24 cellular contexts compared by ENCODE assay signal in genomic region chr12:7072024-7072423, GRCh38. TPM values are rescaled to one million over a fixed set of nuclear protein-coding genes. Genes with fewer than 3 reads are reported as not detected.
DNase-seq lines count a peak whose midpoint lies in the region; ATAC-seq, FAIRE-seq and TF ChIP-seq lines count a peak whose summit lies in the region.
"Had no signal": no experiment of that assay in that cellular context is flagged by ENCODE, and none has a peak within 500 bp of the region (broad histone marks: within the 10 kb centered on the region; RNA-seq: fewer than 3 reads in every experiment).

No MANE protein-coding gene starts in this region.

- H3K9ac ChIP-seq in HepG2 (ENCODE audit: insufficient read depth, low read depth, low read length), result no peak overlapping the region
- H3K9ac ChIP-seq: BLaER1 treated with 17β-estradiol and CSF1 and Interleukin-3, amounts not matched to agents 10 nM and 100 nM; GM23248 had no signal

- no peaks in the 10 kb centered on the region for H3K9me3 ChIP-seq in HepG2 (ENCODE audit: low read length)
- H3K9me3 ChIP-seq in osteoblast (ENCODE audit: low read depth, low read length), result no peaks in the 10 kb centered on the region
- H3K9me3 ChIP-seq: A549; BE2C; BLaER1 treated with 17β-estradiol and CSF1 and Interleukin-3, amounts not matched to agents 10 nM and 100 nM had no signal

- whole genome bisulfite sequencing in HepG2 (ENCODE audit: low lambda C conversion rate), result 33% methylated on average over 6 of the region's 6 CpGs

- H3K36me3 ChIP-seq in HepG2 (replicated peaks in 1 of 2; ENCODE audit: control insufficient read depth in 1 of 2, insufficient read depth in 2 of 2, low read length in 2 of 2) (no peaks in the 10 kb centered on the region), osteoblast (ENCODE audit: insufficient read depth, low read length) (peaks cover 2% of the 10 kb centered on the region)
- H3K36me3 ChIP-seq: BE2C; BLaER1 treated with 17β-estradiol and CSF1 and Interleukin-3, amounts not matched to agents 10 nM and 100 nM had no signal

- TF ChIP-seq EP300 in HepG2 (IDR thresholded peaks at IDR 0.05; ENCODE audit: low read depth in 2 of 2, low read length in 2 of 2) (peak in 1 of 2 experiments; percentile 50; a peak in 1 of 4 replicates), HepG2 (CRISPR knock-in tag; IDR thresholded peaks at IDR 0.05; ENCODE audit: borderline replicate concordance) (no peak)

- POLR2A ChIA-PET in HepG2 (lab: Yijun Ruan, JAX), result no interaction called here

- peak; percentile 5 for DNase-seq in D341Med (ENCODE audit: low spot score)
- DNase-seq in HuH-7.5 (ENCODE audit: low spot score), result peak; percentile 43
- DNase-seq in HepG2 (ENCODE audit: low spot score), result peak; percentile 56
- peak; percentile 14 for DNase-seq in osteoblast (ENCODE audit: insufficient read length, low spot score, missing footprints)
- no peak for DNase-seq in OCI-M1 (lab: John Stamatoyannopoulos, UW)
- DNase-seq in activated T-cell treated with anti-CD3 and anti-CD28 coated beads, Interleukin-2, amount 50 U/mL, for 24 hours, result no peak
- no peak for DNase-seq in mesenteric fat pad (ENCODE audit: low spot score)
- DNase-seq: 8988T; ACHN; AML-193; BE2C; CD4-positive, alpha-beta T cell; CD8-positive, alpha-beta memory T cell; DND-41; GM23248; H9 had no signal

- H2AFZ ChIP-seq in HepG2 (ENCODE audit: low read length), result no peak overlapping the region
- no peak overlapping the region for H2AFZ ChIP-seq in osteoblast (ENCODE audit: low read length)
- H2AFZ ChIP-seq: GM23248 had no signal

- no peak for TF ChIP-seq RAD21 in HepG2 (CRISPR knock-in tag; IDR thresholded peaks at IDR 0.05)

- TF ChIP-seq CTCF in HepG2 (CRISPR knock-in tag; IDR thresholded peaks at IDR 0.05), result no peak
- no peak for TF ChIP-seq CTCF in osteoblast (IDR thresholded peaks at IDR 0.05; ENCODE audit: extremely low read depth, low read depth, low read length)

- H4K20me1 ChIP-seq in HepG2 (ENCODE audit: insufficient read depth, low read length) (no peaks in the 10 kb centered on the region), osteoblast (ENCODE audit: insufficient read depth, low read length) (no peaks in the 10 kb centered on the region)
- H4K20me1 ChIP-seq: BLaER1 treated with 17β-estradiol and CSF1 and Interleukin-3, amounts not matched to agents 10 nM and 100 nM had no signal

- peak; percentile 64 for ATAC-seq in HepG2
- ATAC-seq: A549, HCT116 had no signal

- peak; percentile 64 for FAIRE-seq in HepG2 (lab: Jason Lieb, UNC)
- FAIRE-seq: A549, G401.6, GM12892, GM19239, H1 had no signal

- intact Hi-C loops in HepG2 (cut with micrococcal nuclease; ENCODE audit: unreplicated experiment), result no loop called here

- in situ Hi-C loops in HepG2 (cut with HindIII; ENCODE audit: extremely low pct_ligation_motif_present, low pct_unique_long_range_greater_than_20kb), result no loop called here

- no TSS peak for BruUV-seq in HepG2 (replicated peaks; lab: Mats Ljungman, UMichigan)

- no peaks in the 10 kb centered on the region for H3K4me1 Mint-ChIP-seq in activated T-cell treated with anti-CD3 and anti-CD28 coated beads, Interleukin-2, amount 50 U/mL, for 24 hours (ENCODE audit: low read depth)
- H3K4me1 Mint-ChIP-seq: CD14-positive monocyte had no signal

- H3K27ac Mint-ChIP-seq in activated T-cell treated with anti-CD3 and anti-CD28 coated beads, Interleukin-2, amount 50 U/mL, for 24 hours, result no peak overlapping the region
- H3K27ac Mint-ChIP-seq: CD14-positive monocyte; CD4-positive, alpha-beta T cell; H9 had no signal

- H3K9me3 Mint-ChIP-seq in activated T-cell treated with anti-CD3 and anti-CD28 coated beads, Interleukin-2, amount 50 U/mL, for 24 hours, result no peaks in the 10 kb centered on the region
- H3K9me3 Mint-ChIP-seq: CD4-positive, alpha-beta T cell; CD8-positive, alpha-beta memory T cell; H9 had no signal

- peaks cover 18% of the 10 kb centered on the region for H3K4me1 ChIP-seq in HepG2 (ENCODE audit: insufficient read depth, low read length)
- H3K4me1 ChIP-seq in osteoblast (ENCODE audit: insufficient read depth, low read length), result peaks cover 19% of the 10 kb centered on the region
- H3K4me1 ChIP-seq: A549, BE2C had no signal

- H3K27ac ChIP-seq in HepG2 (ENCODE audit: extremely low read length, insufficient read depth, low read length) (peak overlapping the region; percentile 21), osteoblast (ENCODE audit: low read depth, low read length) (no peak overlapping the region)
- H3K27ac ChIP-seq: BLaER1 treated with 17β-estradiol and CSF1 and Interleukin-3, amounts not matched to agents 10 nM and 100 nM; GM23248 had no signal

- H3K4me3 ChIP-seq in HepG2 (replicated peaks in 1 of 3; ENCODE audit: insufficient read depth in 1 of 3, low read depth in 2 of 3, low read length in 3 of 3), result no peak overlapping the region
- no peak overlapping the region for H3K4me3 ChIP-seq in osteoblast (ENCODE audit: insufficient read depth, low read length)
- H3K4me3 ChIP-seq: A549; BLaER1 treated with 17β-estradiol and CSF1 and Interleukin-3, amounts not matched to agents 10 nM and 100 nM; GM23248 had no signal

- CTCF ChIA-PET in HepG2 (lab: Yijun Ruan, JAX; ENCODE audit: low intra/inter-chr PET ratio, low total read pairs), result no interaction called here

- H3K27me3 ChIP-seq in HepG2 (ENCODE audit: control insufficient read depth in 1 of 2, insufficient read depth in 2 of 2, low read length in 2 of 2) (no peaks in the 10 kb centered on the region), osteoblast (ENCODE audit: insufficient read depth, low read length) (no peaks in the 10 kb centered on the region)
- H3K27me3 ChIP-seq: BLaER1 treated with 17β-estradiol and CSF1 and Interleukin-3, amounts not matched to agents 10 nM and 100 nM had no signal

- H3K79me2 ChIP-seq in HepG2 (ENCODE audit: insufficient read depth, low read length), result no peaks in the 10 kb centered on the region
- H3K79me2 ChIP-seq in osteoblast (ENCODE audit: insufficient read depth, low read length), result no peaks in the 10 kb centered on the region

- H3K36me3 Mint-ChIP-seq in activated T-cell treated with anti-CD3 and anti-CD28 coated beads, Interleukin-2, amount 50 U/mL, for 24 hours (ENCODE audit: low read depth), result no peaks in the 10 kb centered on the region
- H3K36me3 Mint-ChIP-seq: CD14-positive monocyte; CD8-positive, alpha-beta memory T cell had no signal

- peaks cover 3% of the 10 kb centered on the region for H3K27me3 Mint-ChIP-seq in activated T-cell treated with anti-CD3 and anti-CD28 coated beads, Interleukin-2, amount 50 U/mL, for 24 hours

- no peak overlapping the region for H3K4me3 Mint-ChIP-seq in activated T-cell treated with anti-CD3 and anti-CD28 coated beads, Interleukin-2, amount 50 U/mL, for 24 hours
- H3K4me3 Mint-ChIP-seq: CD14-positive monocyte; CD4-positive, alpha-beta T cell; CD8-positive, alpha-beta memory T cell; H9 had no signal

- H3K4me2 ChIP-seq in HepG2 (ENCODE audit: low read depth, low read length), result no peak overlapping the region; the same call in 1 of the 2 replicates
- H3K4me2 ChIP-seq in osteoblast (ENCODE audit: insufficient read depth, low read length), result no peak overlapping the region
- H3K4me2 ChIP-seq: A549; BLaER1 treated with 17β-estradiol and CSF1 and Interleukin-3, amounts not matched to agents 10 nM and 100 nM had no signal

- TF ChIP-seq POLR2A in HepG2 (IDR thresholded peaks at IDR 0.05; ENCODE audit: insufficient read depth in 1 of 2, low read depth in 2 of 2, low read length in 2 of 2), result no peak

RNA-seq across cellular contexts. Expression of gene C1S, which starts 11.5 kb away (rescaled TPM):
- total RNA-seq in HepG2 (2016; rRNA removed; fragmentation: Illumina TruSeq; extraction: Trizol) (8.2 and 18.2 TPM in 2 replicates), osteoblast (443 and 478 TPM in 2 replicates), mesenteric fat pad (593 TPM)
- 2.7 and 2.8 TPM in 2 replicates for total RNA-seq in HepG2 (2016; cell fraction: cytosol; rRNA removed; fragmentation: Illumina TruSeq; extraction: Trizol; ENCODE audit: low read depth)
- total RNA-seq in HepG2 (2016; cell fraction: insoluble cytoplasmic fraction; rRNA removed; fragmentation: Illumina TruSeq; extraction: Trizol), result 8.4 and 18.7 TPM in 2 replicates
- total RNA-seq in HepG2 (2016; cell fraction: membrane; rRNA removed; fragmentation: Illumina TruSeq; extraction: Trizol), result 3.2 and 3.7 TPM in 2 replicates
- 17.9 and 19.4 TPM in 2 replicates for total RNA-seq in HepG2 (2016; cell fraction: nucleus; rRNA removed; fragmentation: Illumina TruSeq; extraction: Trizol)
- 14.5 and 23.3 TPM in 2 replicates for polyA plus RNA-seq in HepG2 (2011; rRNA removed)
- polyA plus RNA-seq in HepG2 (2011; cell fraction: cytosol; rRNA removed), result 9.6 and 18.5 TPM in 2 replicates
- 14.4 and 22.0 TPM in 2 replicates for polyA plus RNA-seq in HepG2 (2011; cell fraction: nucleus; rRNA removed)
- 9.8 and 10.0 TPM in 2 replicates for polyA plus RNA-seq in HepG2 (2012)
- polyA plus RNA-seq in HepG2 (2016; cell fraction: cytosol; fragmentation: Illumina TruSeq; extraction: Trizol; ENCODE audit: low read depth), result 0.91 and 1.0 TPM in 2 replicates
- 6.4 and 6.7 TPM in 2 replicates for polyA plus RNA-seq in HepG2 (2016; cell fraction: insoluble cytoplasmic fraction; fragmentation: Illumina TruSeq; extraction: Trizol; ENCODE audit: low read depth)
- polyA plus RNA-seq in HepG2 (2016; cell fraction: membrane; fragmentation: Illumina TruSeq; extraction: Trizol; ENCODE audit: low read depth), result 1.8 and 2.2 TPM in 2 replicates
- 26.0 and 30.9 TPM in 2 replicates for polyA plus RNA-seq in HepG2 (2016; cell fraction: nucleus; fragmentation: Illumina TruSeq; extraction: Trizol; ENCODE audit: insufficient read depth, low read depth)
- 3.8 and 12.0 TPM in 2 replicates for polyA minus RNA-seq in HepG2 (2011; rRNA and poly(A)+ RNA removed; ENCODE audit: low replicate concordance)
- 7.0 and 14.3 TPM in 2 replicates for polyA minus RNA-seq in HepG2 (2011; cell fraction: cytosol; rRNA and poly(A)+ RNA removed)
- polyA minus RNA-seq in HepG2 (2011; cell fraction: nucleus; rRNA and poly(A)+ RNA removed), result 14.0 and 26.4 TPM in 2 replicates
- polyA plus RNA-seq: CD14-positive monocyte; CD8-positive, alpha-beta memory T cell had no signal

RNA-seq across cellular contexts. Expression of gene C1R, which starts 20.2 kb away (rescaled TPM):
- total RNA-seq in HepG2 (2016; rRNA removed; fragmentation: Illumina TruSeq; extraction: Trizol), result 1.7 and 3.5 TPM in 2 replicates
- 0.44 and 0.61 TPM in 2 replicates for total RNA-seq in HepG2 (2016; cell fraction: cytosol; rRNA removed; fragmentation: Illumina TruSeq; extraction: Trizol; ENCODE audit: low read depth)
- total RNA-seq in HepG2 (2016; cell fraction: insoluble cytoplasmic fraction; rRNA removed; fragmentation: Illumina TruSeq; extraction: Trizol), result 2.6 and 4.1 TPM in 2 replicates
- 0.93 and 1.4 TPM in 2 replicates for total RNA-seq in HepG2 (2016; cell fraction: membrane; rRNA removed; fragmentation: Illumina TruSeq; extraction: Trizol)
- 3.8 and 4.3 TPM in 2 replicates for total RNA-seq in HepG2 (2016; cell fraction: nucleus; rRNA removed; fragmentation: Illumina TruSeq; extraction: Trizol)
- 6.5 and 11.2 TPM in 2 replicates for polyA plus RNA-seq in HepG2 (2011; rRNA removed)
- 6.2 and 6.5 TPM in 2 replicates for polyA plus RNA-seq in HepG2 (2011; cell fraction: cytosol; rRNA removed)
- 6.1 and 8.4 TPM in 2 replicates for polyA plus RNA-seq in HepG2 (2011; cell fraction: nucleus; rRNA removed)
- 1.2 and 1.9 TPM in 2 replicates for polyA plus RNA-seq in HepG2 (2012)
- 0.42 and 0.57 TPM in 2 replicates for polyA plus RNA-seq in HepG2 (2016; cell fraction: cytosol; fragmentation: Illumina TruSeq; extraction: Trizol; ENCODE audit: low read depth)
- 1.6 and 2.2 TPM in 2 replicates for polyA plus RNA-seq in HepG2 (2016; cell fraction: insoluble cytoplasmic fraction; fragmentation: Illumina TruSeq; extraction: Trizol; ENCODE audit: low read depth)
- polyA plus RNA-seq in HepG2 (2016; cell fraction: membrane; fragmentation: Illumina TruSeq; extraction: Trizol; ENCODE audit: low read depth), result 1.2 and 1.3 TPM in 2 replicates
- 6.5 and 7.1 TPM in 2 replicates for polyA plus RNA-seq in HepG2 (2016; cell fraction: nucleus; fragmentation: Illumina TruSeq; extraction: Trizol; ENCODE audit: insufficient read depth, low read depth)
- polyA minus RNA-seq in HepG2 (2011; rRNA and poly(A)+ RNA removed; ENCODE audit: low replicate concordance), result 3.3 and 5.9 TPM in 2 replicates
- polyA minus RNA-seq in HepG2 (2011; cell fraction: cytosol; rRNA and poly(A)+ RNA removed), result 0.70 and 1.3 TPM in 2 replicates
- 1.7 and 2.7 TPM in 2 replicates for polyA minus RNA-seq in HepG2 (2011; cell fraction: nucleus; rRNA and poly(A)+ RNA removed)
- total RNA-seq in osteoblast, result 313 and 330 TPM in 2 replicates
- 789 TPM for total RNA-seq in mesenteric fat pad

RNA-seq across cellular contexts. Expression of gene C1RL, which starts 37.0 kb away (rescaled TPM):
- total RNA-seq in HepG2 (2016; rRNA removed; fragmentation: Illumina TruSeq; extraction: Trizol) (14.2 and 28.9 TPM in 2 replicates), osteoblast (63.7 and 67.5 TPM in 2 replicates), mesenteric fat pad (68.8 TPM)
- total RNA-seq in HepG2 (2016; cell fraction: cytosol; rRNA removed; fragmentation: Illumina TruSeq; extraction: Trizol; ENCODE audit: low read depth), result 4.9 and 5.6 TPM in 2 replicates
- total RNA-seq in HepG2 (2016; cell fraction: insoluble cytoplasmic fraction; rRNA removed; fragmentation: Illumina TruSeq; extraction: Trizol), result 14.6 and 24.7 TPM in 2 replicates
- 9.1 and 10.3 TPM in 2 replicates for total RNA-seq in HepG2 (2016; cell fraction: membrane; rRNA removed; fragmentation: Illumina TruSeq; extraction: Trizol)
- 30.9 and 42.1 TPM in 2 replicates for total RNA-seq in HepG2 (2016; cell fraction: nucleus; rRNA removed; fragmentation: Illumina TruSeq; extraction: Trizol)
- polyA plus RNA-seq in HepG2 (2011; rRNA removed), result 53.1 and 73.4 TPM in 2 replicates
- 32.8 and 36.0 TPM in 2 replicates for polyA plus RNA-seq in HepG2 (2011; cell fraction: cytosol; rRNA removed)
- 60.3 and 87.6 TPM in 2 replicates for polyA plus RNA-seq in HepG2 (2011; cell fraction: nucleus; rRNA removed)
- polyA plus RNA-seq in HepG2 (2012), result 22.3 and 28.7 TPM in 2 replicates
- 3.0 and 3.5 TPM in 2 replicates for polyA plus RNA-seq in HepG2 (2016; cell fraction: cytosol; fragmentation: Illumina TruSeq; extraction: Trizol; ENCODE audit: low read depth)
- polyA plus RNA-seq in HepG2 (2016; cell fraction: insoluble cytoplasmic fraction; fragmentation: Illumina TruSeq; extraction: Trizol; ENCODE audit: low read depth), result 14.0 and 14.1 TPM in 2 replicates
- 5.6 and 7.3 TPM in 2 replicates for polyA plus RNA-seq in HepG2 (2016; cell fraction: membrane; fragmentation: Illumina TruSeq; extraction: Trizol; ENCODE audit: low read depth)
- 51.4 and 56.2 TPM in 2 replicates for polyA plus RNA-seq in HepG2 (2016; cell fraction: nucleus; fragmentation: Illumina TruSeq; extraction: Trizol; ENCODE audit: insufficient read depth, low read depth)
- 41.3 and 114 TPM in 2 replicates for polyA minus RNA-seq in HepG2 (2011; rRNA and poly(A)+ RNA removed; ENCODE audit: low replicate concordance)
- polyA minus RNA-seq in HepG2 (2011; cell fraction: cytosol; rRNA and poly(A)+ RNA removed), result 30.1 and 38.2 TPM in 2 replicates
- polyA minus RNA-seq in HepG2 (2011; cell fraction: nucleus; rRNA and poly(A)+ RNA removed), result 34.5 and 39.2 TPM in 2 replicates

RNA-seq across cellular contexts. Expression of gene LPCAT3, which starts 53.7 kb away (rescaled TPM):
- total RNA-seq in HepG2 (2016; rRNA removed; fragmentation: Illumina TruSeq; extraction: Trizol) (22.1 and 44.5 TPM in 2 replicates), osteoblast (20.3 and 23.6 TPM in 2 replicates), mesenteric fat pad (60.1 TPM)
- total RNA-seq in HepG2 (2016; cell fraction: cytosol; rRNA removed; fragmentation: Illumina TruSeq; extraction: Trizol; ENCODE audit: low read depth), result 15.6 and 16.1 TPM in 2 replicates
- 19.8 and 46.9 TPM in 2 replicates for total RNA-seq in HepG2 (2016; cell fraction: insoluble cytoplasmic fraction; rRNA removed; fragmentation: Illumina TruSeq; extraction: Trizol)
- 25.0 and 25.2 TPM in 2 replicates for total RNA-seq in HepG2 (2016; cell fraction: membrane; rRNA removed; fragmentation: Illumina TruSeq; extraction: Trizol)
- 47.0 and 56.7 TPM in 2 replicates for total RNA-seq in HepG2 (2016; cell fraction: nucleus; rRNA removed; fragmentation: Illumina TruSeq; extraction: Trizol)
- polyA plus RNA-seq in HepG2 (2011; rRNA removed), result 62.7 and 64.3 TPM in 2 replicates
- 50.0 and 61.5 TPM in 2 replicates for polyA plus RNA-seq in HepG2 (2011; cell fraction: cytosol; rRNA removed)
- 28.8 and 35.4 TPM in 2 replicates for polyA plus RNA-seq in HepG2 (2011; cell fraction: nucleus; rRNA removed)
- polyA plus RNA-seq in HepG2 (2012), result 34.6 and 45.3 TPM in 2 replicates
- polyA plus RNA-seq in HepG2 (2016; cell fraction: cytosol; fragmentation: Illumina TruSeq; extraction: Trizol; ENCODE audit: low read depth), result 12.9 and 13.6 TPM in 2 replicates
- polyA plus RNA-seq in HepG2 (2016; cell fraction: insoluble cytoplasmic fraction; fragmentation: Illumina TruSeq; extraction: Trizol; ENCODE audit: low read depth), result 25.6 and 31.4 TPM in 2 replicates
- polyA plus RNA-seq in HepG2 (2016; cell fraction: membrane; fragmentation: Illumina TruSeq; extraction: Trizol; ENCODE audit: low read depth), result 26.7 TPM in 2 replicates
- 89.0 and 95.4 TPM in 2 replicates for polyA plus RNA-seq in HepG2 (2016; cell fraction: nucleus; fragmentation: Illumina TruSeq; extraction: Trizol; ENCODE audit: insufficient read depth, low read depth)
- polyA minus RNA-seq in HepG2 (2011; rRNA and poly(A)+ RNA removed; ENCODE audit: low replicate concordance), result 92.1 and 114 TPM in 2 replicates
- 27.7 TPM in 2 replicates for polyA minus RNA-seq in HepG2 (2011; cell fraction: cytosol; rRNA and poly(A)+ RNA removed)
- polyA minus RNA-seq in HepG2 (2011; cell fraction: nucleus; rRNA and poly(A)+ RNA removed), result 34.9 and 49.9 TPM in 2 replicates

RNA-seq across cellular contexts. Expression of gene RBP5, which starts 56.7 kb away (rescaled TPM):
- total RNA-seq in HepG2 (2016; rRNA removed; fragmentation: Illumina TruSeq; extraction: Trizol), result 19.8 and 21.4 TPM in 2 replicates
- total RNA-seq in HepG2 (2016; cell fraction: cytosol; rRNA removed; fragmentation: Illumina TruSeq; extraction: Trizol; ENCODE audit: low read depth), result 9.8 and 10.8 TPM in 2 replicates
- total RNA-seq in HepG2 (2016; cell fraction: insoluble cytoplasmic fraction; rRNA removed; fragmentation: Illumina TruSeq; extraction: Trizol), result 19.4 and 22.0 TPM in 2 replicates
- total RNA-seq in HepG2 (2016; cell fraction: membrane; rRNA removed; fragmentation: Illumina TruSeq; extraction: Trizol), result 10.5 and 10.7 TPM in 2 replicates
- 10.1 and 12.6 TPM in 2 replicates for total RNA-seq in HepG2 (2016; cell fraction: nucleus; rRNA removed; fragmentation: Illumina TruSeq; extraction: Trizol)
- 13.8 and 17.5 TPM in 2 replicates for polyA plus RNA-seq in HepG2 (2011; rRNA removed)
- 11.8 and 12.1 TPM in 2 replicates for polyA plus RNA-seq in HepG2 (2011; cell fraction: cytosol; rRNA removed)
- 32.8 and 44.7 TPM in 2 replicates for polyA plus RNA-seq in HepG2 (2011; cell fraction: nucleus; rRNA removed)
- 13.0 and 19.0 TPM in 2 replicates for polyA plus RNA-seq in HepG2 (2012)
- polyA plus RNA-seq in HepG2 (2016; cell fraction: cytosol; fragmentation: Illumina TruSeq; extraction: Trizol; ENCODE audit: low read depth), result 11.0 and 15.5 TPM in 2 replicates
- 28.5 and 29.8 TPM in 2 replicates for polyA plus RNA-seq in HepG2 (2016; cell fraction: insoluble cytoplasmic fraction; fragmentation: Illumina TruSeq; extraction: Trizol; ENCODE audit: low read depth)
- 9.1 and 12.4 TPM in 2 replicates for polyA plus RNA-seq in HepG2 (2016; cell fraction: membrane; fragmentation: Illumina TruSeq; extraction: Trizol; ENCODE audit: low read depth)
- polyA plus RNA-seq in HepG2 (2016; cell fraction: nucleus; fragmentation: Illumina TruSeq; extraction: Trizol; ENCODE audit: insufficient read depth, low read depth), result 23.8 and 24.2 TPM in 2 replicates
- 17.1 TPM in 1 of 2 replicates, not detected in the other for polyA minus RNA-seq in HepG2 (2011; rRNA and poly(A)+ RNA removed; ENCODE audit: low replicate concordance)
- polyA minus RNA-seq in HepG2 (2011; cell fraction: cytosol; rRNA and poly(A)+ RNA removed), result 5.3 and 5.5 TPM in 2 replicates
- polyA minus RNA-seq in HepG2 (2011; cell fraction: nucleus; rRNA and poly(A)+ RNA removed), result 12.1 and 20.4 TPM in 2 replicates
- not detected in 2 replicates for total RNA-seq in osteoblast
- 1.1 TPM for total RNA-seq in mesenteric fat pad
- total RNA-seq: CD4-positive, alpha-beta T cell; GM23248 had no signal
- polyA plus RNA-seq: CD14-positive monocyte; CD8-positive, alpha-beta memory T cell had no signal

Comparison
In these comparisons a context has a peak if more than half of its experiments do, and no peak if none do; other contexts are left out.
1. DNase-seq: peak in D341Med (single experiment), HuH-7.5 (single experiment), HepG2 (single experiment) and osteoblast (single experiment); none in OCI-M1 (single experiment), activated T-cell treated with anti-CD3 and anti-CD28 coated beads, Interleukin-2, amount 50 U/mL, for 24 hours (single experiment) and mesenteric fat pad (single experiment).
2. RNA of gene C1S, which starts 11.5 kb away (total RNA-seq): 593 TPM in mesenteric fat pad (single experiment) and 443 to 478 TPM in osteoblast; 2.7 to 19.4 TPM in HepG2; every median in the first group is over 10 times any median in the second.
3. RNA of gene C1R, which starts 20.2 kb away (total RNA-seq): 789 TPM in mesenteric fat pad (single experiment) and 313 to 330 TPM in osteoblast; 0.44 to 4.3 TPM in HepG2; every median in the first group is over 10 times any median in the second.